Comparison of ENCODE assay signal across 7 cellular contexts in genomic region chr16:4070936-4071335, GRCh38.
"Had no signal": no experiment of that assay in that cellular context is flagged by ENCODE, and none has a peak within 500 bp of the region (broad histone marks: within the 10 kb centered on the region; RNA-seq: fewer than 3 reads in every experiment).

No MANE protein-coding gene starts in this region.

- H3K4me1 ChIP-seq: HAP-1 had no signal

- H3K36me3 ChIP-seq: HAP-1 had no signal

- DNase-seq: GM23248, GOT3, H7 had no signal

- H3K4me3 ChIP-seq: GM23248, HAP-1 had no signal

- ATAC-seq: HCT116, HepG2 had no signal

- H3K27ac ChIP-seq: GM23248, HL-60 had no signal

- H3K9me3 ChIP-seq: HAP-1 had no signal
